In the genomic region with DNA sequence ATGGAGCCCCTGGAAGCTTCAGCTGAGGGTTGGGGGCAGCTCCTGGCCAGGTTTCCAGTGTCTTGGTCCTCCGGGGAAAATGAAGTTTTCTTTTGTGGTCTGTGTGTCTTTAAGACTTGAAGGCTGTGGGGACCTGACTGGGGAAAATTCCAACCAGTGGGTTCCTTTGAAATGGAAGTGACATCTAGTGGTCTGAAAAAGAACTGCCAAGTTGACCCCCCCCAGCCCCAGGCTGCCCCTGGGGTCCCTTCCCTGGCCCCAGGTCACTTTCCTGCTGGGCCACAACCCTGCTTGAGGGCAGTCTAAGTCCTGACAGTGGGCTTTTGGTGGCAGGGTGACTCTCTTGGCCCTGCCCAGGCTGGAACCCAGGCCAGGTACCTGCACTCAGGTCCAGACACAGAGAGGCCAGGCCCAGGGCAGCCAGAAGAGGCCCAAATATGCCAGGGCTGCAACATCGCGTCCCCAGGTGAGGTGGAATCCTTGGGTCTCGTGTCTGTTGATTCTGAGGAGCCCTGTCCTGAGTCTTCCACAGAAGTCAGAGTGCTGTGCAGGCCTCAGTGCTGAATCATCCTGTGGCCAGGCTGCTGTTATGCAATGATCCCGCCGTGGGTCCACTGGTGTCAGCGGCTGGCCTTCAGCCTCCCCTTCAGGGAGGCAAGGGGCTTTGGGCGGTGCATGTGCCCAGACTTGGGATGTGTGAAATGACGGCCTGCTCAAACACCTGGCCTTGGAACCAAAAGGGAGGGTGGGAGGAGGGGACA, we compare ENCODE assay signal across 8 cellular contexts.
DNase-seq lines count a peak whose midpoint lies in the region; ATAC-seq and TF ChIP-seq lines count a peak whose summit lies in the region.

No MANE protein-coding gene starts in this region.

- H3F3A ChIP-seq in PC-3 (ENCODE audit: low read length, unreplicated experiment): no peaks in the 10 kb centered on the region

- no peaks in the 10 kb centered on the region for H3K27me3 ChIP-seq in PC-3 (ENCODE audit: low read length)

- H3K9ac ChIP-seq in PC-3 (ENCODE audit: low read length): no peak overlapping the region

- H3K27ac ChIP-seq in PC-3 (ENCODE audit: low read length): no peak overlapping the region

- no peaks in the 10 kb centered on the region for H3K79me2 ChIP-seq in PC-3 (ENCODE audit: low read length)

- no peak overlapping the region for H2AFZ ChIP-seq in PC-3 (ENCODE audit: low read length)

- H3K4me3 ChIP-seq in GM12865 (ENCODE audit: low read depth, low read length) (no peak overlapping the region), PC-3 (ENCODE audit: low read length) (no peak overlapping the region), epithelial cell of proximal tubule (ENCODE audit: low read depth, low read length) (no peak overlapping the region)

- no peak overlapping the region for H3K27ac Mint-ChIP-seq in neural crest cell (ENCODE audit: unreplicated experiment)

- no TSS peak for BruUV-seq in PC-3 (replicated peaks; lab: Mats Ljungman, UMichigan)

- peaks cover 10% of the 10 kb centered on the region; the same call in 1 of the 2 replicates for H3K4me1 ChIP-seq in PC-3 (ENCODE audit: insufficient read depth, low read length)

- DNase-seq in ACHN: peak; percentile 56
- DNase-seq in GM12865 (ENCODE audit: low read depth): peak; percentile 40
- DNase-seq in PC-3: peak; percentile 45
- no peak for DNase-seq in epithelial cell of proximal tubule (ENCODE audit: low read depth)
- DNase-seq in neural crest cell (ENCODE audit: low read depth, low spot score): no peak
- no peak for DNase-seq in nucleus accumbens (lab: John Stamatoyannopoulos, UW)
- DNase-seq in HPDE6-E6E7 (ENCODE audit: extremely low spot score): no peak

- peak; percentile 41 for TF ChIP-seq CTCF in GM12865 (IDR thresholded peaks at IDR 0.05; ENCODE audit: insufficient read depth, low read depth, low read length, missing control alignments)
- TF ChIP-seq CTCF in PC-3 (conservative IDR thresholded peaks at IDR 0.05; ENCODE audit: low read depth, low read length): peak; percentile 65
- peak; percentile 61 for TF ChIP-seq CTCF in epithelial cell of proximal tubule (conservative IDR thresholded peaks at IDR 0.05; ENCODE audit: low read depth, low read length)
- TF ChIP-seq CTCF in neural crest cell (conservative IDR thresholded peaks at IDR 0.05): peak; percentile 67

- CTCF ChIA-PET in PC-3 (lab: Charles Lee): no interaction called here

- peaks cover 37% of the 10 kb centered on the region for H3K4me1 Mint-ChIP-seq in neural crest cell

- intact Hi-C loops in PC-3 (cut with micrococcal nuclease): no loop called here

- H3K9me3 ChIP-seq in PC-3 (ENCODE audit: low read length): no peaks in the 10 kb centered on the region

- in situ Hi-C loops in ACHN (cut with HindIII; ENCODE audit: low pct_ligation_motif_present, low pct_unique_long_range_greater_than_20kb, low sequenced_read_pairs): no loop called here

- POLR2A ChIA-PET in PC-3 (lab: Charles Lee; ENCODE audit: unreplicated experiment): no interaction called here

- H3K4me3 Mint-ChIP-seq in neural crest cell: no peak overlapping the region

- no peaks in the 10 kb centered on the region for H3K9me2 ChIP-seq in PC-3 (replicated peaks; ENCODE audit: low read length)

- no peaks in the 10 kb centered on the region for H3K36me3 ChIP-seq in PC-3 (ENCODE audit: low read depth, low read length)

- H3K27me3 Mint-ChIP-seq in neural crest cell (ENCODE audit: low read depth): no peaks in the 10 kb centered on the region

- H3K4me2 ChIP-seq in PC-3 (ENCODE audit: low read length): 0 out of 2 replicates have a peak overlapping the region, but pooled peaks have one; percentile 4

- no peaks in the 10 kb centered on the region for H3K36me3 Mint-ChIP-seq in neural crest cell (ENCODE audit: low read depth)

- no peaks in the 10 kb centered on the region for H3K9me3 Mint-ChIP-seq in neural crest cell

- ATAC-seq in PC-3 (peak; percentile 67), GM21526 (IDR thresholded peaks at IDR 0.05; ENCODE audit: low FRiP score, unreplicated experiment) (no peak)

- H4K20me1 ChIP-seq in PC-3 (ENCODE audit: low read length): no peaks in the 10 kb centered on the region

Comparison
In these comparisons a context has a peak if more than half of its experiments do, and no peak if none do; other contexts are left out.
1. DNase-seq: peak in ACHN (single experiment), GM12865 (single experiment) and PC-3 (single experiment); none in epithelial cell of proximal tubule (single experiment), neural crest cell (single experiment), nucleus accumbens (0 of 56) and HPDE6-E6E7 (single experiment).
2. Peak in every context shown above with its lines, with median percentiles within 50 percentile points of each other: CTCF ChIP-seq.